In genomic region chr12:131988054-131988796, GRCh38 we compare ENCODE assay signal across 19 cellular contexts. TPM values are rescaled to one million over a fixed set of nuclear protein-coding genes. Genes with fewer than 3 reads are reported as not detected.
A peak's percentile ranks its signal among the peaks of the same experiment; 100 is the strongest.
DNase-seq lines count a peak whose midpoint lies in the region; ATAC-seq and TF ChIP-seq lines count a peak whose summit lies in the region.
"Had no signal": no experiment of that assay in that cellular context is flagged by ENCODE, and none has a peak within 500 bp of the region (broad histone marks: within the 10 kb centered on the region; RNA-seq: fewer than 3 reads in every experiment).

No MANE protein-coding gene starts in this region.

- no peaks in the 10 kb centered on the region for H3K4me1 Mint-ChIP-seq in activated T-cell treated with anti-CD3 and anti-CD28 coated beads, Interleukin-2, amount 50 U/mL, for 24 hours (ENCODE audit: low read depth)
- peaks cover 21% of the 10 kb centered on the region for H3K4me1 Mint-ChIP-seq in brain
- peaks cover 3% of the 10 kb centered on the region for H3K4me1 Mint-ChIP-seq in activated CD4-positive, alpha-beta T cell treated with anti-CD3 and anti-CD28 coated beads, Interleukin-2, amount 10 ng/mL, durations not matched to agents 24 days and 14 days

- peak; percentile 37 to 61 for ATAC-seq in right cardiac atrium
- ATAC-seq in sciatic nerve: peak; percentile 53
- no peak for ATAC-seq in HG02623 (IDR thresholded peaks at IDR 0.05; ENCODE audit: unreplicated experiment)
- ATAC-seq: activated CD4-positive, CD25-positive, alpha-beta regulatory T cell treated with anti-CD3 and anti-CD28 coated beads, Interleukin-2, amount 50 U/mL, for 24 hours had no signal

- WGBS in right cardiac atrium: 65% methylated on average over 8 of the region's 8 CpGs

- no peak overlapping the region for H3K4me3 ChIP-seq in right cardiac atrium (ENCODE audit: low read length)
- H3K4me3 ChIP-seq: hepatocyte, prostate gland, uterus had no signal

- H3K9me3 ChIP-seq in right cardiac atrium (ENCODE audit: control insufficient read depth, low read length): no peaks in the 10 kb centered on the region
- H3K9me3 ChIP-seq: prostate gland, uterus had no signal

- peaks cover 95% of the 10 kb centered on the region for H3K36me3 Mint-ChIP-seq in activated T-cell treated with anti-CD3 and anti-CD28 coated beads, Interleukin-2, amount 50 U/mL, for 24 hours (ENCODE audit: low read depth)
- peaks cover 81% of the 10 kb centered on the region for H3K36me3 Mint-ChIP-seq in brain
- peaks cover 49% of the 10 kb centered on the region for H3K36me3 Mint-ChIP-seq in activated CD4-positive, alpha-beta T cell treated with anti-CD3 and anti-CD28 coated beads, Interleukin-2, amount 10 ng/mL, durations not matched to agents 24 days and 14 days (ENCODE audit: low read depth)

- H3K27ac Mint-ChIP-seq in activated T-cell treated with anti-CD3 and anti-CD28 coated beads, Interleukin-2, amount 50 U/mL, for 24 hours: peak overlapping the region; percentile 41
- H3K27ac Mint-ChIP-seq in brain: peak overlapping the region in 4 of 5 experiments; percentile 29 to 86 (median 78)
- no peak overlapping the region for H3K27ac Mint-ChIP-seq in activated CD4-positive, alpha-beta T cell treated with anti-CD3 and anti-CD28 coated beads, Interleukin-2, amount 10 ng/mL, durations not matched to agents 24 days and 14 days
- H3K27ac Mint-ChIP-seq: nephron progenitor cell had no signal

- H3K27ac ChIP-seq in right cardiac atrium (ENCODE audit: low read length): no peak overlapping the region
- H3K27ac ChIP-seq: hepatocyte, prostate gland, RWPE1, uterus had no signal

- no peaks in the 10 kb centered on the region for H3K4me1 ChIP-seq in right cardiac atrium (ENCODE audit: control insufficient read depth, insufficient read depth, low read length)
- H3K4me1 ChIP-seq: prostate gland, uterus had no signal

- H3K27me3 ChIP-seq in right cardiac atrium (ENCODE audit: control insufficient read depth, insufficient read depth): no peaks in the 10 kb centered on the region
- H3K27me3 ChIP-seq: hepatocyte, uterus had no signal

- no peaks in the 10 kb centered on the region for H3K27me3 Mint-ChIP-seq in activated T-cell treated with anti-CD3 and anti-CD28 coated beads, Interleukin-2, amount 50 U/mL, for 24 hours
- no peaks in the 10 kb centered on the region for H3K27me3 Mint-ChIP-seq in brain
- no peaks in the 10 kb centered on the region for H3K27me3 Mint-ChIP-seq in activated CD4-positive, alpha-beta T cell treated with anti-CD3 and anti-CD28 coated beads, Interleukin-2, amount 10 ng/mL, durations not matched to agents 24 days and 14 days

- no peak for DNase-seq in activated T-cell treated with anti-CD3 and anti-CD28 coated beads, Interleukin-2, amount 50 U/mL, for 24 hours
- DNase-seq in activated T-cell treated with anti-CD3 and anti-CD28 coated beads, Interleukin-2, amount 50 U/mL, for 1 hour: no peak
- peak in 2 of 3 donors; percentile 21 to 62 for DNase-seq in right cardiac atrium
- DNase-seq in sciatic nerve (ENCODE audit: low spot score): no peak
- no peak for DNase-seq in activated CD4-positive, alpha-beta T cell treated with anti-CD3 and anti-CD28 coated beads, Interleukin-2, amount 10 ng/mL, durations not matched to agents 24 days and 14 days
- no peak for DNase-seq in cerebellar cortex (ENCODE audit: low spot score)
- DNase-seq: C1 segment of cervical spinal cord; KG1; NCI-H187; nephron progenitor cell; small intestine; stimulated activated CD4-positive, alpha-beta T cell treated with anti-CD3 and anti-CD28 coated beads, Interleukin-2, amount 100 ng/mL, for 48 hours; uterus had no signal

- H3K9me3 Mint-ChIP-seq in activated T-cell treated with anti-CD3 and anti-CD28 coated beads, Interleukin-2, amount 50 U/mL, for 24 hours: no peaks in the 10 kb centered on the region
- H3K9me3 Mint-ChIP-seq in brain: no peaks in the 10 kb centered on the region
- no peaks in the 10 kb centered on the region for H3K9me3 Mint-ChIP-seq in activated CD4-positive, alpha-beta T cell treated with anti-CD3 and anti-CD28 coated beads, Interleukin-2, amount 10 ng/mL, durations not matched to agents 24 days and 14 days
- H3K9me3 Mint-ChIP-seq: nephron progenitor cell had no signal

- no peak overlapping the region for H3K4me3 Mint-ChIP-seq in activated T-cell treated with anti-CD3 and anti-CD28 coated beads, Interleukin-2, amount 50 U/mL, for 24 hours
- no peak overlapping the region for H3K4me3 Mint-ChIP-seq in brain
- no peak overlapping the region for H3K4me3 Mint-ChIP-seq in activated CD4-positive, alpha-beta T cell treated with anti-CD3 and anti-CD28 coated beads, Interleukin-2, amount 10 ng/mL, durations not matched to agents 24 days and 14 days
- H3K4me3 Mint-ChIP-seq: nephron progenitor cell had no signal

- TF ChIP-seq CTCF in brain (conservative IDR thresholded peaks at IDR 0.05): no peak

- intact Hi-C loops in right cardiac atrium (cut with DNase I): loop anchor here in 1 of 4 donors (10.0 kb wide), 1 partner anchor 373 kb away; no protein-coding TSS in a partner anchor
- intact Hi-C loops in sciatic nerve (cut with DNase I): no loop called here
- intact Hi-C loops in activated CD4-positive, alpha-beta T cell treated with anti-CD3 and anti-CD28 coated beads, Interleukin-2, amount 10 ng/mL, durations not matched to agents 24 days and 14 days (cut with micrococcal nuclease): no loop called here

RNA-seq across cellular contexts. Expression of gene EP400, which starts 38.5 kb away (rescaled TPM):
- 25.1 TPM for polyA plus RNA-seq in brain (ENCODE audit: insufficient read depth, low read depth, low replicate concordance)
- 10 to 100 TPM; 15.5 to 21.6 (median 18.1) TPM for total RNA-seq in right cardiac atrium
- 10.1 TPM for polyA plus RNA-seq in right cardiac atrium
- total RNA-seq in sciatic nerve: 56.9 TPM
- 66.2 and 66.5 TPM in 2 replicates for total RNA-seq in activated CD4-positive, alpha-beta T cell treated with anti-CD3 and anti-CD28 coated beads, Interleukin-2, amount 10 ng/mL, durations not matched to agents 24 days and 14 days

RNA-seq across cellular contexts. Expression of gene PUS1, which starts 59.1 kb away (rescaled TPM):
- polyA plus RNA-seq in brain (ENCODE audit: insufficient read depth, low read depth, low replicate concordance) (4.4 TPM), right cardiac atrium (7.2 TPM)
- total RNA-seq in right cardiac atrium (10 to 100 TPM in 1 of 4 donors, 1 to 10 TPM in 3; 7.2 to 13.7 (median 7.9) TPM), sciatic nerve (16.3 TPM)
- total RNA-seq in activated CD4-positive, alpha-beta T cell treated with anti-CD3 and anti-CD28 coated beads, Interleukin-2, amount 10 ng/mL, durations not matched to agents 24 days and 14 days: 91.6 and 97.0 TPM in 2 replicates

Comparison
In these comparisons a context has a peak if more than half of its experiments do, and no peak if none do; other contexts are left out.
1. DNase-seq: peak in right cardiac atrium (2 of 3); none in activated T-cell treated with anti-CD3 and anti-CD28 coated beads, Interleukin-2, amount 50 U/mL, for 24 hours (single experiment), activated T-cell treated with anti-CD3 and anti-CD28 coated beads, Interleukin-2, amount 50 U/mL, for 1 hour (single experiment), sciatic nerve (single experiment), activated CD4-positive, alpha-beta T cell treated with anti-CD3 and anti-CD28 coated beads, Interleukin-2, amount 10 ng/mL, durations not matched to agents 24 days and 14 days (single experiment) and cerebellar cortex (single experiment).